8 cellular contexts compared by ENCODE assay signal in the genomic region with DNA sequence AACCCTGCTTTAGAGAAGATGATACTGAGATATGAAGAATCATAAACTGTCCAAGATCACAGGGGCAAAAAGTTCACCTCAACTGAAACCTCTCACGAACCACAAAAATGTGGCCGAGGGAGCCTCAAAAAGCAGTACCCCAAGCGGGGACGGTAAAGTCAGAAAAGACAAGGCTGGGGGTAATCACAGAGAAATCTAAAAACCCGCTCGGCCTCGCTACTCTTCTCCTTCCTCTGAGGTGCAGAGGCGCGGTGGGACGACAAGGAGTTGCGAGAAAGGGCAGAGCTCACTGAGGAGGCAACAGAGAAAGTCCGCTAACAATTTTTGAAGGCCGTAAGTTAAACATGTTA. TPM values are rescaled to one million over a fixed set of nuclear protein-coding genes. Genes with fewer than 3 reads are reported as not detected.
DNase-seq lines count a peak whose midpoint lies in the region; ATAC-seq lines count a peak whose summit lies in the region.

No MANE protein-coding gene starts in this region.

- no peak for DNase-seq in Jurkat, Clone E6-1 (ENCODE audit: low read depth, low spot score)
- peak in 1 of 9 donors; percentile 5 for DNase-seq in naive thymus-derived CD4-positive, alpha-beta T cell
- DNase-seq in HCEC 1CT (no peak), pons (ENCODE audit: low spot score) (no peak)
- no peak for DNase-seq in NK-92 treated with Interleukin-12 subunit alpha and Interleukin-12 subunit beta, amount 100 ng/mL, for 24 hours (lab: John Stamatoyannopoulos, UW)

- peak overlapping the region; percentile 87 to 97 (median 96) for H3K27ac Mint-ChIP-seq in naive thymus-derived CD4-positive, alpha-beta T cell

- intact Hi-C loops in naive thymus-derived CD4-positive, alpha-beta T cell (cut with micrococcal nuclease) = loop anchor here (1.0 to 5.0 kb wide), 10 partner anchors 80 to 1239 kb away; a partner anchor contains a TSS

- peak overlapping the region; percentile 91 for H3K27ac ChIP-seq in ectodermal cell (ENCODE audit: insufficient read depth, low read depth, low read length, poor library complexity, severe bottlenecking)
- H3K27ac ChIP-seq in naive thymus-derived CD4-positive, alpha-beta T cell (ENCODE audit: low read depth, low read length) = peak overlapping the region; percentile 68

- peaks cover 3% of the 10 kb centered on the region for H3K4me1 ChIP-seq in ectodermal cell (ENCODE audit: control insufficient read depth, insufficient read depth, low read length)
- peaks cover 0 to 5% of the 10 kb centered on the region in 2 donors for H3K4me1 ChIP-seq in naive thymus-derived CD4-positive, alpha-beta T cell (ENCODE audit: control insufficient read depth in 2 of 2, insufficient read depth in 2 of 2, low read length in 2 of 2)

- H3K27me3 ChIP-seq in ectodermal cell (ENCODE audit: control insufficient read depth, insufficient read depth, low read length, poor library complexity, severe bottlenecking) = no peaks in the 10 kb centered on the region
- no peaks in the 10 kb centered on the region for H3K27me3 ChIP-seq in naive thymus-derived CD4-positive, alpha-beta T cell (ENCODE audit: control insufficient read depth in 2 of 2, insufficient read depth in 2 of 2, low read length in 2 of 2)

- H3K9me3 ChIP-seq in ectodermal cell (ENCODE audit: control insufficient read depth, low read length) = no peaks in the 10 kb centered on the region
- H3K9me3 ChIP-seq in naive thymus-derived CD4-positive, alpha-beta T cell (ENCODE audit: control insufficient read depth in 2 of 3, low read length in 3 of 3) = no peaks in the 10 kb centered on the region

- ATAC-seq in GM21717 (IDR thresholded peaks at IDR 0.05; ENCODE audit: unreplicated experiment) = peak; percentile 42
- ATAC-seq in naive thymus-derived CD4-positive, alpha-beta T cell = peak; percentile 42

- peaks cover 9% of the 10 kb centered on the region for H3K36me3 ChIP-seq in ectodermal cell (ENCODE audit: control insufficient read depth, insufficient read depth, low read length)
- H3K36me3 ChIP-seq in naive thymus-derived CD4-positive, alpha-beta T cell (ENCODE audit: control insufficient read depth in 2 of 3, insufficient read depth in 3 of 3, low read length in 3 of 3) = no peaks in the 10 kb centered on the region

- no peaks in the 10 kb centered on the region for H3K9me3 Mint-ChIP-seq in naive thymus-derived CD4-positive, alpha-beta T cell

- no peaks in the 10 kb centered on the region for H3K27me3 Mint-ChIP-seq in naive thymus-derived CD4-positive, alpha-beta T cell

- peaks cover 6 to 33% (median 27%) of the 10 kb centered on the region in 7 donors for H3K4me1 Mint-ChIP-seq in naive thymus-derived CD4-positive, alpha-beta T cell

- H3K4me3 ChIP-seq in GM08714 (ENCODE audit: low read length) = peak overlapping the region; percentile 88
- peak overlapping the region; percentile 74 for H3K4me3 ChIP-seq in Jurkat, Clone E6-1 (ENCODE audit: low read length)
- H3K4me3 ChIP-seq in ectodermal cell (ENCODE audit: insufficient read depth, low read depth, low read length) = peak overlapping the region; percentile 90
- H3K4me3 ChIP-seq in naive thymus-derived CD4-positive, alpha-beta T cell (ENCODE audit: low read length) = peak overlapping the region; percentile 85

- 22 to 38% methylated on average over 13 of the region's 13 CpGs for WGBS in ectodermal cell, 2 experiments

- H3K4me3 Mint-ChIP-seq in naive thymus-derived CD4-positive, alpha-beta T cell = peak overlapping the region; percentile 91 to 100 (median 98)

- CTCF ChIA-PET in naive thymus-derived CD4-positive, alpha-beta T cell (lab: Charles Lee) = no interaction called here

- peaks cover 0 to 16% (median 7%) of the 10 kb centered on the region in 5 donors for H3K36me3 Mint-ChIP-seq in naive thymus-derived CD4-positive, alpha-beta T cell

- POLR2A ChIA-PET in naive thymus-derived CD4-positive, alpha-beta T cell (lab: Charles Lee) = interaction anchor here (2.0 kb wide), 1 partner anchor 211 kb away, joined by 12 read pairs; a partner anchor contains a TSS

RNA-seq across cellular contexts. Expression of a gene that starts 0.4 kb away (rescaled TPM):
- polyA plus RNA-seq in Jurkat, Clone E6-1 (2012; ENCODE audit: insufficient read depth, insufficient read length) = 8.7 TPM
- polyA plus RNA-seq in ectodermal cell (2013, experiment 1 of 4) = 14.1 TPM
- 15.0 TPM for polyA plus RNA-seq in ectodermal cell (2013, experiment 2 of 4)
- 10.0 TPM for polyA plus RNA-seq in ectodermal cell (2013, experiment 3 of 4)
- polyA plus RNA-seq in ectodermal cell (2013, experiment 4 of 4) = 11.8 TPM
- 1 to 10 TPM in 4 of 5 experiments, under 1 TPM in 1; 0.71 to 3.6 (median 3.1) TPM for total RNA-seq in naive thymus-derived CD4-positive, alpha-beta T cell
- 1 to 10 TPM in 1 of 2 donors, under 1 TPM in 1; 0.76 to 1.2 TPM for polyA plus RNA-seq in naive thymus-derived CD4-positive, alpha-beta T cell
